10 cellular contexts compared by ENCODE assay signal in genomic region chr9:137828527-137829259, GRCh38. TPM values are rescaled to one million over a fixed set of nuclear protein-coding genes. Genes with fewer than 3 reads are reported as not detected.
DNase-seq lines count a peak whose midpoint lies in the region; ATAC-seq, FAIRE-seq and TF ChIP-seq lines count a peak whose summit lies in the region.
"Had no signal": no experiment of that assay in that cellular context is flagged by ENCODE, and none has a peak within 500 bp of the region (broad histone marks: within the 10 kb centered on the region; RNA-seq: fewer than 3 reads in every experiment).

No MANE protein-coding gene starts in this region.

- no peak overlapping the region for H3K4me3 ChIP-seq in SJCRH30
- H3K4me3 ChIP-seq: PC-9 had no signal

- DNase-seq in ACHN: peak; percentile 23
- no peak for DNase-seq in GM12891 (ENCODE audit: insufficient read length, low spot score)
- DNase-seq in SJCRH30: peak; percentile 67 to 75
- DNase-seq in glomerular visceral epithelial cell (ENCODE audit: extremely low spot score): peak; percentile 11
- no peak for DNase-seq in NCI-H128 (lab: John Stamatoyannopoulos, UW; ENCODE audit: unreplicated experiment)
- DNase-seq in GM10248 (ENCODE audit: extremely low spot score): no peak
- no peak for DNase-seq in CD14-positive monocyte (ENCODE audit: low spot score)

- H3K4me1 Mint-ChIP-seq in CD14-positive monocyte: peaks cover 8% of the 10 kb centered on the region
- H3K4me1 Mint-ChIP-seq: brain had no signal

- peak; percentile 31 for FAIRE-seq in GM12891 (lab: Jason Lieb, UNC)

- peaks cover 3% of the 10 kb centered on the region; the same call in 1 of the 2 replicates for H3K9me3 ChIP-seq in SJCRH30 (replicated peaks)

- TF ChIP-seq POLR2A in GM12891 (IDR thresholded peaks at IDR 0.05; ENCODE audit: low read depth, low read length): no peak

- no peaks in the 10 kb centered on the region for H3K27me3 ChIP-seq in SJCRH30

- H3K4me3 Mint-ChIP-seq in CD14-positive monocyte: no peak overlapping the region
- H3K4me3 Mint-ChIP-seq: brain had no signal

- no peak overlapping the region for H3K27ac ChIP-seq in SJCRH30
- H3K27ac ChIP-seq: PC-9 had no signal

- in situ Hi-C loops in ACHN (cut with HindIII; ENCODE audit: low pct_ligation_motif_present, low pct_unique_long_range_greater_than_20kb, low sequenced_read_pairs): no loop called here

- no peak overlapping the region for H3K27ac Mint-ChIP-seq in CD14-positive monocyte

- TF ChIP-seq CTCF in GM10248 (IDR thresholded peaks at IDR 0.05; ENCODE audit: control extremely low read depth, extremely low read depth, low read depth, missing control alignments) (no peak), CD14-positive monocyte (IDR thresholded peaks at IDR 0.05) (no peak)

- H3K27me3 Mint-ChIP-seq in CD14-positive monocyte (ENCODE audit: low read depth in 3 of 3): no peaks in the 10 kb centered on the region
- H3K27me3 Mint-ChIP-seq: brain had no signal

- peaks cover 0 to 6% (median 0%) of the 10 kb centered on the region in 7 donors for H3K9me3 Mint-ChIP-seq in CD14-positive monocyte

- H3K36me3 Mint-ChIP-seq in CD14-positive monocyte: peaks cover 65 to 81% of the 10 kb centered on the region in 2 donors

- peaks cover 43% of the 10 kb centered on the region for H3K36me3 ChIP-seq in SJCRH30

- intact Hi-C loops in CD14-positive monocyte (cut with micrococcal nuclease): no loop called here

- POLR2A ChIA-PET in GM10248 (lab: Yijun Ruan, JAX): no interaction called here

- CTCF ChIA-PET in GM10248 (lab: Yijun Ruan, JAX): no interaction called here

- no peaks in the 10 kb centered on the region for H3K4me1 ChIP-seq in SJCRH30

- ATAC-seq in HG03442 (IDR thresholded peaks at IDR 0.05; ENCODE audit: unreplicated experiment): no peak

TF ChIP-seq in GM12891, 5 proteins besides CTCF, POLR2A, EP300 and RAD21:
- no peak for TF ChIP-seq PAX5 (IDR thresholded peaks at IDR 0.05; ENCODE audit: insufficient read depth, low read length, severe bottlenecking)
- TF ChIP-seq POU2F2 (IDR thresholded peaks at IDR 0.05; ENCODE audit: low read depth, low read length): no peak
- no peak for TF ChIP-seq SPI1 (IDR thresholded peaks at IDR 0.05; ENCODE audit: low read depth, low read length)

RNA-seq across cellular contexts. Expression of gene CACNA1B, which starts 48.9 kb away (rescaled TPM):
- polyA plus RNA-seq in GM12891 (2012; ENCODE audit: low read depth, missing spikeins): 0.18 TPM
- 0.02 TPM in 1 of 2 replicates, not detected in the other for total RNA-seq in SJCRH30 (2014; rRNA removed; shearing (Covaris generic))
- not detected for polyA plus RNA-seq in CD14-positive monocyte
- total RNA-seq: PC-9 had no signal

Comparison
In these comparisons a context has a peak if more than half of its experiments do, and no peak if none do; other contexts are left out.
1. DNase-seq: peak in ACHN (single experiment), SJCRH30 (2 of 2) and glomerular visceral epithelial cell (single experiment); none in GM12891 (single experiment), NCI-H128 (single experiment), GM10248 (single experiment) and CD14-positive monocyte (single experiment).